In genomic region chr9:136689108-136689460, GRCh38 we compare ENCODE assay signal across 21 cellular contexts. TPM values are rescaled to one million over a fixed set of nuclear protein-coding genes. Genes with fewer than 3 reads are reported as not detected.
DNase-seq lines count a peak whose midpoint lies in the region; ATAC-seq and TF ChIP-seq lines count a peak whose summit lies in the region.
"Had no signal": no experiment of that assay in that cellular context is flagged by ENCODE, and none has a peak within 500 bp of the region (broad histone marks: within the 10 kb centered on the region; RNA-seq: fewer than 3 reads in every experiment).

No MANE protein-coding gene starts in this region.

- H3K4me3 ChIP-seq in Peyer's patch, result no peak overlapping the region
- no peak overlapping the region for H3K4me3 ChIP-seq in gastrocnemius medialis
- no peak overlapping the region for H3K4me3 ChIP-seq in testis
- no peak overlapping the region for H3K4me3 ChIP-seq in OCI-LY7 (ENCODE audit: low read depth, low read length, poor library complexity, severe bottlenecking)
- H3K4me3 ChIP-seq: GM12878, right lobe of liver, tibial nerve had no signal

- TF ChIP-seq POLR2A in Peyer's patch (IDR thresholded peaks at IDR 0.05) (no peak), gastrocnemius medialis (IDR thresholded peaks at IDR 0.05) (no peak), testis (IDR thresholded peaks at IDR 0.05) (no peak)

- no peaks in the 10 kb centered on the region for H3K27me3 ChIP-seq in CD4-positive, alpha-beta T cell (ENCODE audit: control insufficient read depth, insufficient read depth, low read length)
- H3K27me3 ChIP-seq in Peyer's patch (no peaks in the 10 kb centered on the region), gastrocnemius medialis (no peaks in the 10 kb centered on the region), testis (no peaks in the 10 kb centered on the region)
- H3K27me3 ChIP-seq: BE2C, right lobe of liver, tibial nerve had no signal

- peak overlapping the region; percentile 81 for H3K4me3 Mint-ChIP-seq in CD4-positive, alpha-beta T cell
- H3K4me3 Mint-ChIP-seq in immature natural killer cell, result peak overlapping the region; percentile 63 to 75 (median 69)
- H3K4me3 Mint-ChIP-seq: activated CD4-positive, alpha-beta memory T cell treated with anti-CD3 and anti-CD28 coated beads for 36 hours; activated naive CD8-positive, alpha-beta T cell treated with anti-CD3 and anti-CD28 coated beads for 36 hours; stimulated activated memory B cell treated with anti-CD40 and anti-IgM and Interleukin-4, amounts not matched to agents 10 μg/mL and 1 μg/mL and 100 μg/mL, for 72 hours had no signal

- no peaks in the 10 kb centered on the region; the same call in 1 of the 2 replicates for H4K20me1 ChIP-seq in OCI-LY7 (ENCODE audit: insufficient read depth, low read length)

- no peaks in the 10 kb centered on the region for H3K79me2 ChIP-seq in OCI-LY7 (ENCODE audit: insufficient read depth, low read depth, low read length)

- no peak overlapping the region for H3K27ac ChIP-seq in CD4-positive, alpha-beta T cell (ENCODE audit: low read depth, low read length)
- H3K27ac ChIP-seq in Peyer's patch, result peak overlapping the region in 3 of 4 donors; percentile 38 to 98 (median 97)
- H3K27ac ChIP-seq in gastrocnemius medialis, result peak overlapping the region; percentile 88 to 96 (median 94)
- no peak overlapping the region for H3K27ac ChIP-seq in testis
- H3K27ac ChIP-seq in OCI-LY7 (ENCODE audit: low read depth, low read length, poor library complexity, severe bottlenecking), result no peak overlapping the region
- H3K27ac ChIP-seq: VCaP had no signal

- no peaks in the 10 kb centered on the region for H3K9me3 Mint-ChIP-seq in CD4-positive, alpha-beta T cell
- no peaks in the 10 kb centered on the region for H3K9me3 Mint-ChIP-seq in immature natural killer cell
- H3K9me3 Mint-ChIP-seq: activated CD4-positive, alpha-beta memory T cell treated with anti-CD3 and anti-CD28 coated beads for 36 hours; activated naive CD8-positive, alpha-beta T cell treated with anti-CD3 and anti-CD28 coated beads for 36 hours; endodermal cell; stimulated activated memory B cell treated with anti-CD40 and anti-IgM and Interleukin-4, amounts not matched to agents 10 μg/mL and 1 μg/mL and 100 μg/mL, for 72 hours had no signal

- no TSS peak for BruUV-seq in OCI-LY7 (replicated peaks; lab: Mats Ljungman, UMichigan)

- H3K4me1 Mint-ChIP-seq in CD4-positive, alpha-beta T cell (ENCODE audit: low read depth), result no peaks in the 10 kb centered on the region
- H3K4me1 Mint-ChIP-seq in immature natural killer cell, result peaks cover 0 to 4% of the 10 kb centered on the region in 2 donors

- TF ChIP-seq CTCF in CD4-positive, alpha-beta T cell (IDR thresholded peaks at IDR 0.05), result no peak
- no peak for TF ChIP-seq CTCF in Peyer's patch (IDR thresholded peaks at IDR 0.05)
- no peak for TF ChIP-seq CTCF in gastrocnemius medialis (IDR thresholded peaks at IDR 0.05 in 4 of 5, conservative IDR thresholded peaks at IDR 0.05 in 1 of 5)
- no peak for TF ChIP-seq CTCF in testis (IDR thresholded peaks at IDR 0.05)
- TF ChIP-seq CTCF in OCI-LY7 (conservative IDR thresholded peaks at IDR 0.05; ENCODE audit: low read length), result no peak

- H3K27me3 Mint-ChIP-seq in CD4-positive, alpha-beta T cell, result peaks cover 6% of the 10 kb centered on the region
- peaks cover 0 to 2% (median 0%) of the 10 kb centered on the region in 3 donors for H3K27me3 Mint-ChIP-seq in immature natural killer cell (ENCODE audit: low read depth in 3 of 3)

- CTCF ChIA-PET in CD4-positive, alpha-beta T cell (lab: Charles Lee), result no interaction called here
- CTCF ChIA-PET in OCI-LY7 (lab: Charles Lee; ENCODE audit: unreplicated experiment), result no interaction called here

- no peaks in the 10 kb centered on the region for H3K9me2 ChIP-seq in OCI-LY7 (ENCODE audit: insufficient read depth, low read length)

- H3K36me3 ChIP-seq in Peyer's patch, result no peaks in the 10 kb centered on the region
- no peaks in the 10 kb centered on the region for H3K36me3 ChIP-seq in gastrocnemius medialis
- H3K36me3 ChIP-seq in testis (ENCODE audit: low read depth, missing control alignments), result no peaks in the 10 kb centered on the region
- no peaks in the 10 kb centered on the region for H3K36me3 ChIP-seq in OCI-LY7 (ENCODE audit: insufficient read depth, low read length)
- H3K36me3 ChIP-seq: BE2C, right lobe of liver, tibial nerve had no signal

- in situ Hi-C loops in gastrocnemius medialis (cut with MboI; ENCODE audit: low sequenced_read_pairs in 4 of 4), result no loop called here

- POLR2A ChIA-PET in CD4-positive, alpha-beta T cell (lab: Charles Lee), result no interaction called here
- POLR2A ChIA-PET in OCI-LY7 (lab: Charles Lee), result no interaction called here

- no peak overlapping the region for H3K4me2 ChIP-seq in OCI-LY7 (ENCODE audit: low read length)

- no peak for DNase-seq in CD4-positive, alpha-beta T cell
- no peak for DNase-seq in Peyer's patch
- DNase-seq in immature natural killer cell, result no peak
- DNase-seq in gastrocnemius medialis, result no peak
- no peak for DNase-seq in SK-N-DZ (ENCODE audit: low spot score)
- DNase-seq in testis, result no peak
- DNase-seq in OCI-LY7 (ENCODE audit: low spot score), result no peak
- DNase-seq: activated CD4-positive, alpha-beta memory T cell treated with anti-CD3 and anti-CD28 coated beads for 36 hours; activated naive CD8-positive, alpha-beta T cell treated with anti-CD3 and anti-CD28 coated beads for 36 hours; BE2C; endodermal cell; GOT3; NCI-H526 treated with DMSO at 0.1 percent for 48 hours; T-helper 2 cell had no signal

- no peak overlapping the region for H2AFZ ChIP-seq in OCI-LY7 (ENCODE audit: low read length)

- ATAC-seq in CD4-positive, alpha-beta T cell (ENCODE audit: poor library complexity), result no peak
- no peak for ATAC-seq in gastrocnemius medialis
- ATAC-seq: GM12878; right lobe of liver; stimulated activated memory B cell treated with anti-CD40 and anti-IgM and Interleukin-4, amounts not matched to agents 10 μg/mL and 1 μg/mL and 100 μg/mL, for 72 hours had no signal

- H3K36me3 Mint-ChIP-seq in CD4-positive, alpha-beta T cell (ENCODE audit: low read depth), result no peaks in the 10 kb centered on the region
- H3K36me3 Mint-ChIP-seq in immature natural killer cell, result no peaks in the 10 kb centered on the region
- H3K36me3 Mint-ChIP-seq: activated CD4-positive, alpha-beta memory T cell treated with anti-CD3 and anti-CD28 coated beads for 36 hours; activated naive CD8-positive, alpha-beta T cell treated with anti-CD3 and anti-CD28 coated beads for 36 hours; stimulated activated memory B cell treated with anti-CD40 and anti-IgM and Interleukin-4, amounts not matched to agents 10 μg/mL and 1 μg/mL and 100 μg/mL, for 72 hours had no signal

- intact Hi-C loops in CD4-positive, alpha-beta T cell (cut with DNase I, micrococcal nuclease), result no loop called here
- intact Hi-C loops in gastrocnemius medialis (cut with DNase I; ENCODE audit: low total_unique reads) (loop anchor here (5.0 kb wide), 1 partner anchor 253 kb away; the partner anchor contains the start of gene FBXW5), testis (cut with DNase I; ENCODE audit: low total_unique reads) (no loop called here), OCI-LY7 (cut with micrococcal nuclease; ENCODE audit: unreplicated experiment) (no loop called here)

- no peaks in the 10 kb centered on the region for H3K9me3 ChIP-seq in CD4-positive, alpha-beta T cell (ENCODE audit: control insufficient read depth, low read length)
- H3K9me3 ChIP-seq in Peyer's patch (no peaks in the 10 kb centered on the region), gastrocnemius medialis (no peaks in the 10 kb centered on the region), testis (no peaks in the 10 kb centered on the region), OCI-LY7 (ENCODE audit: low read length) (no peaks in the 10 kb centered on the region)
- H3K9me3 ChIP-seq: BE2C, right lobe of liver, tibial nerve had no signal

- no peak overlapping the region for H3K27ac Mint-ChIP-seq in CD4-positive, alpha-beta T cell
- H3K27ac Mint-ChIP-seq in immature natural killer cell, result peak overlapping the region in 2 of 6 donors; percentile 51 to 64
- H3K27ac Mint-ChIP-seq: activated CD4-positive, alpha-beta memory T cell treated with anti-CD3 and anti-CD28 coated beads for 36 hours; activated naive CD8-positive, alpha-beta T cell treated with anti-CD3 and anti-CD28 coated beads for 36 hours; endodermal cell; stimulated activated memory B cell treated with anti-CD40 and anti-IgM and Interleukin-4, amounts not matched to agents 10 μg/mL and 1 μg/mL and 100 μg/mL, for 72 hours had no signal

- H3K4me1 ChIP-seq in Peyer's patch (peaks cover 5 to 74% (median 12%) of the 10 kb centered on the region in 4 donors), gastrocnemius medialis (peaks cover 39 to 54% of the 10 kb centered on the region in 2 donors), testis (peaks cover 19% of the 10 kb centered on the region), OCI-LY7 (ENCODE audit: insufficient read depth, low read length, poor library complexity, severe bottlenecking) (peaks cover 13% of the 10 kb centered on the region)

- WGBS in testis, 2 donors, result 80 to 85% methylated on average over 3 to 7 of the region's 7 CpGs

RNA-seq across cellular contexts. Expression of gene AGPAT2, which starts 1.8 kb away (rescaled TPM):
- 1 to 10 TPM; 3.6 to 4.0 TPM for total RNA-seq in CD4-positive, alpha-beta T cell
- total RNA-seq in Peyer's patch, result 100 to 1,000 TPM in 3 of 4 donors, 10 to 100 TPM in 1; 97.4 to 802 (median 479) TPM
- polyA plus RNA-seq in immature natural killer cell, result 10 to 100 TPM; 34.0 to 40.9 (median 35.2) TPM
- total RNA-seq in gastrocnemius medialis, result 10 to 100 TPM; 19.0 to 77.4 (median 36.0) TPM
- 0.70 and 1.1 TPM in 2 replicates for polyA plus RNA-seq in SK-N-DZ (2014; cell fraction: cytosol; rRNA removed)
- 0.12 and 0.54 TPM in 2 replicates for polyA plus RNA-seq in SK-N-DZ (2014; cell fraction: nucleus; rRNA removed)
- 10 to 100 TPM; 46.6 to 52.7 TPM for total RNA-seq in testis
- 34.2 TPM for polyA plus RNA-seq in testis (ENCODE audit: insufficient read depth, low read depth, low replicate concordance)
- total RNA-seq in OCI-LY7 (2014; rRNA removed; shearing (Covaris generic)), result 20.8 and 29.6 TPM in 2 replicates
- 15.2 and 18.3 TPM in 2 replicates for total RNA-seq in OCI-LY7 (2022)

RNA-seq across cellular contexts. Expression of gene DIPK1B, which starts 23.3 kb away (rescaled TPM):
- total RNA-seq in CD4-positive, alpha-beta T cell, result under 1 TPM in 1 of 2 experiments, not detected in 1; 0.11 TPM
- total RNA-seq in Peyer's patch (1 to 10 TPM in 3 of 4 donors, under 1 TPM in 1; 0.70 to 5.8 (median 2.6) TPM), gastrocnemius medialis (1 to 10 TPM; 1.8 to 4.6 (median 3.8) TPM), testis (10 to 100 TPM; 28.7 to 36.2 TPM), OCI-LY7 (2022) (0.30 and 0.74 TPM in 2 replicates)
- polyA plus RNA-seq in immature natural killer cell (under 1 TPM in 1 of 3 donors, not detected in 2; 0.19 TPM), testis (ENCODE audit: insufficient read depth, low read depth, low replicate concordance) (23.3 TPM)
- polyA plus RNA-seq in SK-N-DZ (2014; cell fraction: cytosol; rRNA removed), result 78.9 and 87.2 TPM in 2 replicates
- polyA plus RNA-seq in SK-N-DZ (2014; cell fraction: nucleus; rRNA removed), result 150 and 195 TPM in 2 replicates
- 13.3 and 13.9 TPM in 2 replicates for total RNA-seq in OCI-LY7 (2014; rRNA removed; shearing (Covaris generic))
- total RNA-seq: activated CD4-positive, alpha-beta memory T cell treated with anti-CD3 and anti-CD28 coated beads for 36 hours; LHCN-M2 had no signal

RNA-seq across cellular contexts. Expression of gene EGFL7, which starts 26.4 kb away (rescaled TPM):
- not detected for total RNA-seq in CD4-positive, alpha-beta T cell
- 10 to 100 TPM; 21.5 to 77.6 (median 46.0) TPM for total RNA-seq in Peyer's patch
- polyA plus RNA-seq in immature natural killer cell, result 1 to 10 TPM in 1 of 3 donors, not detected in 2; 1.6 TPM
- total RNA-seq in gastrocnemius medialis, result 10 to 100 TPM; 37.4 to 74.7 (median 49.0) TPM
- 0.73 TPM in 1 of 2 replicates, not detected in the other for polyA plus RNA-seq in SK-N-DZ (2014; cell fraction: cytosol; rRNA removed)
- polyA plus RNA-seq in SK-N-DZ (2014; cell fraction: nucleus; rRNA removed), result 6.2 TPM in 1 of 2 replicates, not detected in the other
- 100 to 1,000 TPM; 101 to 106 TPM for total RNA-seq in testis
- polyA plus RNA-seq in testis (ENCODE audit: insufficient read depth, low read depth, low replicate concordance), result 68.5 TPM
- total RNA-seq in OCI-LY7 (2014; rRNA removed; shearing (Covaris generic)), result not detected in 2 replicates
- not detected in 2 replicates for total RNA-seq in OCI-LY7 (2022)

RNA-seq across cellular contexts. Expression of gene LCN10, which starts 53.7 kb away (rescaled TPM):
- not detected for total RNA-seq in CD4-positive, alpha-beta T cell
- total RNA-seq in Peyer's patch, result 10 to 100 TPM in 1 of 4 donors, 1 to 10 TPM in 3; 1.1 to 28.1 (median 4.4) TPM
- polyA plus RNA-seq in immature natural killer cell, result not detected
- total RNA-seq in gastrocnemius medialis, result 1 to 10 TPM in 3 of 4 donors, under 1 TPM in 1; 0.61 to 4.7 (median 1.6) TPM
- polyA plus RNA-seq in SK-N-DZ (2014; cell fraction: cytosol; rRNA removed), result 0.12 and 0.60 TPM in 2 replicates
- polyA plus RNA-seq in SK-N-DZ (2014; cell fraction: nucleus; rRNA removed), result 0.13 TPM in 1 of 2 replicates, not detected in the other
- 10 to 100 TPM in 1 of 2 donors, 1 to 10 TPM in 1; 8.3 to 11.7 TPM for total RNA-seq in testis
- polyA plus RNA-seq in testis (ENCODE audit: insufficient read depth, low read depth, low replicate concordance), result 8.7 TPM
- not detected in 2 replicates for total RNA-seq in OCI-LY7 (2014; rRNA removed; shearing (Covaris generic))
- total RNA-seq in OCI-LY7 (2022), result not detected in 2 replicates
- total RNA-seq: HT1080, LHCN-M2 had no signal

RNA-seq across cellular contexts. Expression of gene LCN6, which starts 59.2 kb away (rescaled TPM):
- not detected for total RNA-seq in CD4-positive, alpha-beta T cell
- total RNA-seq in Peyer's patch (10 to 100 TPM in 1 of 4 donors, 1 to 10 TPM in 3; 4.7 to 17.3 (median 5.6) TPM), gastrocnemius medialis (10 to 100 TPM in 1 of 4 donors, 1 to 10 TPM in 3; 2.1 to 11.7 (median 3.7) TPM), testis (10 to 100 TPM; 11.3 to 19.1 TPM), OCI-LY7 (2022) (not detected in 2 replicates)
- polyA plus RNA-seq in immature natural killer cell (not detected), testis (ENCODE audit: insufficient read depth, low read depth, low replicate concordance) (7.8 TPM)
- polyA plus RNA-seq in SK-N-DZ (2014; cell fraction: cytosol; rRNA removed), result not detected in 2 replicates
- not detected in 2 replicates for polyA plus RNA-seq in SK-N-DZ (2014; cell fraction: nucleus; rRNA removed)
- total RNA-seq in OCI-LY7 (2014; rRNA removed; shearing (Covaris generic)), result not detected in 2 replicates
- total RNA-seq: activated CD4-positive, alpha-beta memory T cell treated with anti-CD3 and anti-CD28 coated beads for 36 hours; activated naive CD8-positive, alpha-beta T cell treated with anti-CD3 and anti-CD28 coated beads for 36 hours; endodermal cell; GM12878; HT1080; LHCN-M2 had no signal
- polyA plus RNA-seq: GM12878 had no signal

Comparison
In these comparisons a context has a peak if more than half of its experiments do, and no peak if none do; other contexts are left out.
1. H3K27ac ChIP-seq: peak in Peyer's patch (3 of 4) and gastrocnemius medialis (4 of 4); none in CD4-positive, alpha-beta T cell (single experiment), testis (0 of 2) and OCI-LY7 (single experiment).
2. RNA of gene EGFL7, which starts 26.4 kb away (total RNA-seq): 101 to 106 TPM in testis, 21.5 to 77.6 TPM in Peyer's patch and 37.4 to 74.7 TPM in gastrocnemius medialis; not detected in CD4-positive, alpha-beta T cell and not detected in OCI-LY7; every median in the first group is over 10 times any median in the second.